8 cellular contexts compared by ENCODE assay signal in the genomic region with DNA sequence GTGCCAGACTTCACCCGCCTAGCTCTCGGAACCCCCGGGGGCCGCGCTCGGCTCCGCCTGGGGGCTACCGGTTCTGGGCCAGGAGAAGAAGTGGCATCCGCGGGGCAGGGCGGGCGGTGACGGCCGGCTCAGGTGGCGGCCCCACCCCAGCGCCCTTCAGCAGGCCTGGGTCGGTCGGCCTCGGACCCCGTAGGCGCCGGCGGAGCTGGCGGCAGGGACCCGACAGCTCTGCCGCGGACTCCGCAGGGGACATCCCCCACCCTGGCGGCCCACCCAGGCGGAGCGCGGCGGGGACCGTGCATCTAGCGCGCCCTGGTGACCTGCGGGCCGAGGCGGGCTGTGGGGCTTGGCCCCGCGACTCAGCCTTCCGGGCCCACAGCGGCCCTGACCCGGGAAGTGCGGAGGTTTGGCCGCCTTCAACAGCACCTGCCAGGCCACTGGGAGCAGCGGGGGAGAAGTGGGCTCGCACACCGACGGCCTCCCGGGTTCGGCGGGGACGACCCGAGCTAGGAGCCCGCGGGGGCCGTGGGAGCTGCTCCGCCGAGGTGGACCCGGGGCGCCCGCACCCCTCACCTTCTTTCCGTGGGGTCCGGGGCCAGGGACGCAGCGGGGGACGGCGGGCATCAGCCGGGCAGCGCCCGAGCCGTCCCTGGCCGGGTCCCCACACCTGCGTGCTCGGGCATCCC.
DNase-seq lines count a peak whose midpoint lies in the region; ATAC-seq and TF ChIP-seq lines count a peak whose summit lies in the region.

No MANE protein-coding gene starts in this region.

- intact Hi-C loops in mucosa of descending colon (cut with DNase I, micrococcal nuclease): no loop called here

- no peak overlapping the region for H3K27ac ChIP-seq in duodenal mucosa (ENCODE audit: low read depth, low read length)

- H3K4me1 ChIP-seq in duodenal mucosa (ENCODE audit: control insufficient read depth in 1 of 2, insufficient read depth in 2 of 2, low read length in 2 of 2): peaks cover 12 to 31% of the 10 kb centered on the region in 2 donors
- peaks cover 31% of the 10 kb centered on the region for H3K4me1 ChIP-seq in mucosa of descending colon (ENCODE audit: low read depth)

- H3K27me3 ChIP-seq in duodenal mucosa (ENCODE audit: control insufficient read depth in 1 of 2, insufficient read depth in 2 of 2, low read length in 2 of 2): peaks cover 13 to 26% of the 10 kb centered on the region in 2 donors

- H3K9ac ChIP-seq in duodenal mucosa (ENCODE audit: low read depth in 1 of 2, low read length in 2 of 2): peak overlapping the region in 1 of 2 donors; percentile 27

- H3K9me3 ChIP-seq in duodenal mucosa (ENCODE audit: control insufficient read depth in 1 of 2, low read length in 2 of 2) (no peaks in the 10 kb centered on the region), mucosa of descending colon (no peaks in the 10 kb centered on the region)

- ATAC-seq in HG03354 (IDR thresholded peaks at IDR 0.05; ENCODE audit: poor library complexity, severe bottlenecking, unreplicated experiment) (peak; percentile 41), mucosa of descending colon (peak; percentile 54), HG03095 (IDR thresholded peaks at IDR 0.05; ENCODE audit: unreplicated experiment) (no peak), GM18858 (IDR thresholded peaks at IDR 0.05; ENCODE audit: unreplicated experiment) (no peak), HG03045 (IDR thresholded peaks at IDR 0.05; ENCODE audit: unreplicated experiment) (no peak)

- H3K36me3 ChIP-seq in duodenal mucosa (ENCODE audit: control insufficient read depth in 1 of 2, insufficient read depth in 2 of 2, low read length in 2 of 2): no peaks in the 10 kb centered on the region
- no peaks in the 10 kb centered on the region for H3K36me3 ChIP-seq in mucosa of descending colon (ENCODE audit: low read depth)

- DNase-seq in AG10803 (ENCODE audit: low read depth) (no peak), mucosa of descending colon (peak in 2 of 3 donors; percentile 50 to 52), NCI-H146 treated with DMSO at 0.1 percent for 48 hours (lab: John Stamatoyannopoulos, UW; ENCODE audit: unreplicated experiment) (no peak)

- peak overlapping the region; percentile 58 for H3K4me3 ChIP-seq in AG10803 (ENCODE audit: low read length)
- H3K4me3 ChIP-seq in duodenal mucosa (ENCODE audit: low read depth in 1 of 2, low read length in 2 of 2): peak overlapping the region; percentile 69 to 71
- no peak overlapping the region for H3K4me3 ChIP-seq in mucosa of descending colon

- TF ChIP-seq CTCF in AG10803 (conservative IDR thresholded peaks at IDR 0.05; ENCODE audit: low read length) (no peak), mucosa of descending colon (IDR thresholded peaks at IDR 0.05) (no peak)

Comparison
In these comparisons a context has a peak if more than half of its experiments do, and no peak if none do; other contexts are left out.
1. DNase-seq: peak in mucosa of descending colon (2 of 3); none in AG10803 (single experiment) and NCI-H146 treated with DMSO at 0.1 percent for 48 hours (single experiment).
2. ATAC-seq: peak in HG03354 (single experiment) and mucosa of descending colon (single experiment); none in HG03095 (single experiment), GM18858 (single experiment) and HG03045 (single experiment).